In genomic region chr22:44449061-44449682, GRCh38 we compare ENCODE assay signal across 9 cellular contexts. TPM values are rescaled to one million over a fixed set of nuclear protein-coding genes. Genes with fewer than 3 reads are reported as not detected.
DNase-seq lines count a peak whose midpoint lies in the region; ATAC-seq and TF ChIP-seq lines count a peak whose summit lies in the region.
"Had no signal": no experiment of that assay in that cellular context is flagged by ENCODE, and none has a peak within 500 bp of the region (broad histone marks: within the 10 kb centered on the region; RNA-seq: fewer than 3 reads in every experiment).

No MANE protein-coding gene starts in this region.

- H4K20me1 ChIP-seq in OCI-LY3 (ENCODE audit: insufficient read depth, low read length): no peaks in the 10 kb centered on the region

- H3K9ac ChIP-seq in OCI-LY3 (ENCODE audit: low read length) (no peak overlapping the region), endodermal cell (ENCODE audit: extremely low read depth, low read length, poor library complexity, severe bottlenecking) (no peak overlapping the region)

- H3K36me3 Mint-ChIP-seq in endodermal cell (ENCODE audit: low read depth) (no peaks in the 10 kb centered on the region), osteocyte (ENCODE audit: unreplicated experiment) (no peaks in the 10 kb centered on the region)

- H3K4me1 ChIP-seq in OCI-LY3 (ENCODE audit: low read length) (peaks cover 21% of the 10 kb centered on the region), endodermal cell (ENCODE audit: control insufficient read depth, insufficient read depth, low read length) (no peaks in the 10 kb centered on the region)

- H3K4me2 ChIP-seq in OCI-LY3 (ENCODE audit: low read length): peak overlapping the region; percentile 74

- H3K4me3 ChIP-seq in OCI-LY3 (ENCODE audit: low read length) (peak overlapping the region; percentile 45; the same call in 1 of the 2 replicates), endodermal cell (ENCODE audit: low read length) (no peak overlapping the region)

- no peak for TF ChIP-seq CTCF in OCI-LY3 (IDR thresholded peaks at IDR 0.05; ENCODE audit: low read depth, low read length)
- no peak for TF ChIP-seq CTCF in endodermal cell (conservative IDR thresholded peaks at IDR 0.05)
- no peak for TF ChIP-seq CTCF in osteocyte (IDR thresholded peaks at IDR 0.05)

- no peaks in the 10 kb centered on the region for H3K79me2 ChIP-seq in OCI-LY3 (ENCODE audit: low read length)

- H3K27ac Mint-ChIP-seq in endodermal cell (no peak overlapping the region), osteocyte (ENCODE audit: unreplicated experiment) (peak overlapping the region; percentile 85)
- H3K27ac Mint-ChIP-seq: progenitor cell of endocrine pancreas had no signal

- H3K27me3 Mint-ChIP-seq in endodermal cell (ENCODE audit: insufficient read depth): no peaks in the 10 kb centered on the region
- no peaks in the 10 kb centered on the region for H3K27me3 Mint-ChIP-seq in osteocyte (ENCODE audit: unreplicated experiment)
- H3K27me3 Mint-ChIP-seq: progenitor cell of endocrine pancreas had no signal

- H3K4me1 Mint-ChIP-seq in endodermal cell (peaks cover 5% of the 10 kb centered on the region), osteocyte (ENCODE audit: unreplicated experiment) (peaks cover 23% of the 10 kb centered on the region)

- 83 to 84% methylated on average over 18 to 20 of the region's 20 CpGs for WGBS in endodermal cell (ENCODE audit: insufficient coverage in 1 of 2, insufficient read length in 1 of 2), 2 experiments

- DNase-seq in ELR (ENCODE audit: low read depth) (peak; percentile 98), endodermal cell (peak; percentile 48), osteocyte (ENCODE audit: extremely low spot score, unreplicated experiment) (no peak), NCI-H1417 (lab: John Stamatoyannopoulos, UW) (no peak), inferior parietal cortex (ENCODE audit: extremely low spot score) (no peak), DMS53 treated with DMSO at 0.1 percent for 48 hours (lab: John Stamatoyannopoulos, UW; ENCODE audit: unreplicated experiment) (no peak)

- H3K27me3 ChIP-seq in OCI-LY3 (ENCODE audit: low read depth, low read length): peaks cover 26% of the 10 kb centered on the region
- H3K27me3 ChIP-seq in endodermal cell (ENCODE audit: control insufficient read depth, insufficient read depth, low read length, poor library complexity, severe bottlenecking): no peaks in the 10 kb centered on the region

- H3K27ac ChIP-seq in OCI-LY3 (ENCODE audit: low read length) (0 out of 2 replicates have a peak overlapping the region, but pooled peaks have one; percentile 17), endodermal cell (ENCODE audit: low read depth, low read length) (peak overlapping the region; percentile 44)

- H3K4me3 Mint-ChIP-seq in endodermal cell (no peak overlapping the region), osteocyte (ENCODE audit: unreplicated experiment) (no peak overlapping the region)

- H3K9me3 Mint-ChIP-seq in endodermal cell: peaks cover 5% of the 10 kb centered on the region
- no peaks in the 10 kb centered on the region for H3K9me3 Mint-ChIP-seq in osteocyte (ENCODE audit: unreplicated experiment)

- H3K36me3 ChIP-seq in OCI-LY3 (replicated peaks; ENCODE audit: low read depth, low read length) (no peaks in the 10 kb centered on the region), endodermal cell (ENCODE audit: control insufficient read depth, insufficient read depth, low read length) (no peaks in the 10 kb centered on the region)

- H3K9me3 ChIP-seq in OCI-LY3 (ENCODE audit: insufficient read depth, low read length) (peaks cover 8% of the 10 kb centered on the region), endodermal cell (ENCODE audit: control insufficient read depth, low read length) (no peaks in the 10 kb centered on the region)

- no peak for ATAC-seq in GM21576 (IDR thresholded peaks at IDR 0.05; ENCODE audit: unreplicated experiment)

- no peak overlapping the region for H2AFZ ChIP-seq in OCI-LY3 (ENCODE audit: low read depth, low read length)

RNA-seq across cellular contexts. Expression of gene RTL6, which starts 48.9 kb away (rescaled TPM):
- 10 to 100 TPM; 19.7 to 20.7 TPM for total RNA-seq in endodermal cell
- polyA plus RNA-seq in endodermal cell (2013, experiment 1 of 2): 26.0 TPM
- polyA plus RNA-seq in endodermal cell (2013, experiment 2 of 2): 24.8 TPM
- total RNA-seq in osteocyte: 34.1 and 35.5 TPM in 2 replicates

Comparison
In these comparisons a context has a peak if more than half of its experiments do, and no peak if none do; other contexts are left out.
1. DNase-seq: peak in ELR (single experiment) and endodermal cell (single experiment); none in osteocyte (single experiment), NCI-H1417 (0 of 3), inferior parietal cortex (single experiment) and DMS53 treated with DMSO at 0.1 percent for 48 hours (single experiment).